Comparison of ENCODE assay signal across 32 cellular contexts in the genomic region with DNA sequence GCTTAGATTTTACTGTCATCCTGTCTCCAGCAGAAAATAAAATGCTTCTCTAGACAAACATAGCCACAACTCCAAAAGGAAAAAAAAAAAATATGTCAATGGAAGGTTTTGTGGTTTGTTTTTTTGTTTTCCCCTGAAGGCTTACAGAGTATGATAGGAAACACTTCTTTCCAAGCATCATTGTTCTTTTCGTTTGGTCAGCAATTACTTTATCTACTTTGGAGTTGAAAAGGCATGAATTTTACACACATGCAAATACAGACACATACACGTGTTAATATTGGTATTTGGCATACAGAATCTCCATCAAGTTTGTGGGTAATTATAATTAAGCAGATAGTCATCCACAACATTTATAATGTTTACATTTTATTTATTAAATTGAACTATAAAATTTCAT.
"Had no signal": no experiment of that assay in that cellular context is flagged by ENCODE, and none has a peak within 500 bp of the region (broad histone marks: within the 10 kb centered on the region; RNA-seq: fewer than 3 reads in every experiment).

No MANE protein-coding gene starts in this region.

- H3K4me3 ChIP-seq: adrenal gland, body of pancreas, breast epithelium had no signal

- ATAC-seq: activated CD8-positive, alpha-beta T cell treated with anti-CD3 and anti-CD28 coated beads for 36 hours; activated naive CD4-positive, alpha-beta T cell treated with anti-CD3 and anti-CD28 coated beads, Interleukin-2, amount 50 U/mL, for 72 hours; activated T-cell treated with anti-CD3 and anti-CD28 coated beads, Interleukin-2, amount 50 U/mL, for 4 hours; activated T-cell treated with anti-CD3 and anti-CD28 coated beads, Interleukin-2, amount 50 U/mL, for 72 hours; activated T-helper 17 cell treated with anti-CD3 and anti-CD28 coated beads, Interleukin-2, amount 50 U/mL, for 72 hours; body of pancreas; T-cell; T-helper 17 cell had no signal

- FAIRE-seq: astrocyte, TTC549 had no signal

- H3K27me3 ChIP-seq: adrenal gland, body of pancreas, brain microvascular endothelial cell, breast epithelium had no signal

- DNase-seq: activated B cell treated with CpG ODN at 0.5 μM for 24 hours; activated CD4-positive, alpha-beta memory T cell treated with anti-CD3 and anti-CD28 coated beads for 36 hours; activated CD4-positive, alpha-beta T cell treated with anti-CD3 and anti-CD28 coated beads for 4 hours; activated CD4-positive, alpha-beta T cell treated with anti-CD3 and anti-CD28 coated beads, Interleukin-2, amount 10 ng/mL, durations not matched to agents 24 days and 14 days; activated CD4-positive, alpha-beta T cell treated with anti-CD3 and anti-CD28 coated beads, Interleukin-2, amount 50 U/mL, for 1 hour; activated CD4-positive, alpha-beta T cell treated with anti-CD3 and anti-CD28 coated beads, Interleukin-2, amount 50 U/mL, for 4 hours; activated CD4-positive, CD25-positive, alpha-beta regulatory T cell treated with anti-CD3 and anti-CD28 coated beads, Interleukin-2, amount 50 U/mL, for 72 hours; activated CD8-positive, alpha-beta memory T cell treated with anti-CD3 and anti-CD28 coated beads, Interleukin-2, amount 50 U/mL, for 4 hours; activated CD8-positive, alpha-beta T cell treated with anti-CD3 and anti-CD28 coated beads for 36 hours; activated effector memory CD4-positive, alpha-beta T cell treated with anti-CD3 and anti-CD28 coated beads, Interleukin-2, amount 50 U/mL, for 16 hours; activated gamma-delta T cell treated with Interleukin-2 at 50 U/mL for 16 hours; activated naive CD4-positive, alpha-beta T cell; activated naive CD4-positive, alpha-beta T cell treated with anti-CD3 and anti-CD28 coated beads for 36 hours; activated naive CD4-positive, alpha-beta T cell treated with anti-CD3 and anti-CD28 coated beads, Interleukin-2, amount 50 U/mL, for 16 hours; activated naive CD8-positive, alpha-beta T cell treated with anti-CD3 and anti-CD28 coated beads for 36 hours; activated T-cell treated with anti-CD3 and anti-CD28 coated beads for 4 hours; activated T-cell treated with anti-CD3 and anti-CD28 coated beads, Interleukin-2, amount 50 U/mL, for 1 hour; activated T-cell treated with anti-CD3 and anti-CD28 coated beads, Interleukin-2, amount 50 U/mL, for 4 hours; activated T-cell treated with anti-CD3 and anti-CD28 coated beads, Interleukin-2, amount 50 U/mL, for 72 hours; adrenal gland; amniotic stem cell; aorta; body of pancreas; brain microvascular endothelial cell; central memory CD4-positive, alpha-beta T cell; T-cell; T-helper 17 cell had no signal

- H3K9me3 ChIP-seq: adrenal gland, body of pancreas had no signal

- H3K4me1 ChIP-seq: adrenal gland, body of pancreas, breast epithelium had no signal

- H3K36me3 ChIP-seq: adrenal gland, brain microvascular endothelial cell, breast epithelium had no signal

- H3K27ac ChIP-seq: adrenal gland, body of pancreas, brain microvascular endothelial cell, breast epithelium had no signal
